9 cellular contexts compared by ENCODE assay signal in the genomic region with DNA sequence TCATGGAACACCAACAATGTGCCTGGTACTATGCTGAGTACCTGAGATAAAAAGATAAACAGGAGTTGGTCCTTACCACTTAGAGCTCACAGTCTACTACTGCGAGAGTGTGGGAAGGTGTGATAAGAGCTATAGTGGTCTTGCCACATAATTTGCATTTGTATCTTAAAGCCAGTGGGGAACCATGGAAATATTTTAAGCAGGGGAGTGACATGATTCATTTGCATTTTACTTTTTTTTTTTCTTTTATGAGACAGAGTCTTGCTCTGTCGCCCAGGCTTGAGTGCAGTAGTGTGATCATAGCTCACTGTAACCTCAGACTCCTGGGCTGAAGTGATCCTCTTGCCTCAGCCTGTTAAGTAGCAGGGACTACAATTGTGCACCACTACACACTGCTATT. TPM values are rescaled to one million over a fixed set of nuclear protein-coding genes. Genes with fewer than 3 reads are reported as not detected.
DNase-seq lines count a peak whose midpoint lies in the region; ATAC-seq lines count a peak whose summit lies in the region.
"Not testable (repeated sequence)": the region's sequence is repeated elsewhere in the genome, so short reads cannot be mapped to it uniquely, and the experiment has no call there.
"Had no signal": no experiment of that assay in that cellular context is flagged by ENCODE, and none has a peak within 500 bp of the region (broad histone marks: within the 10 kb centered on the region; RNA-seq: fewer than 3 reads in every experiment).

No MANE protein-coding gene starts in this region.

- CTCF ChIA-PET in activated CD8-positive, alpha-beta T cell treated with anti-CD3 and anti-CD28 coated beads, Interleukin-2, amount 10 ng/mL, durations not matched to agents 7 days and 5 days (lab: Charles Lee): not testable (repeated sequence)

- not testable (repeated sequence) for H3K36me3 Mint-ChIP-seq in activated CD8-positive, alpha-beta T cell treated with anti-CD3 and anti-CD28 coated beads, Interleukin-2, amount 10 ng/mL, durations not matched to agents 7 days and 5 days (ENCODE audit: low read depth); natural killer cell treated with Interleukin-12 subunit alpha and Interleukin-12 subunit beta and Interleukin-15 and Interleukin-18, amount 100 ng/mL, for 72 hours

- H3K4me3 Mint-ChIP-seq in activated CD8-positive, alpha-beta T cell treated with anti-CD3 and anti-CD28 coated beads, Interleukin-2, amount 10 ng/mL, durations not matched to agents 7 days and 5 days; natural killer cell treated with Interleukin-12 subunit alpha and Interleukin-12 subunit beta and Interleukin-15 and Interleukin-18, amount 100 ng/mL, for 72 hours: not testable (repeated sequence)

- H3K9me3 Mint-ChIP-seq in activated CD8-positive, alpha-beta T cell treated with anti-CD3 and anti-CD28 coated beads, Interleukin-2, amount 10 ng/mL, durations not matched to agents 7 days and 5 days (ENCODE audit: insufficient read depth); natural killer cell treated with Interleukin-12 subunit alpha and Interleukin-12 subunit beta and Interleukin-15 and Interleukin-18, amount 100 ng/mL, for 72 hours: not testable (repeated sequence)

- not testable (repeated sequence) for H3K4me1 Mint-ChIP-seq in activated CD8-positive, alpha-beta T cell treated with anti-CD3 and anti-CD28 coated beads, Interleukin-2, amount 10 ng/mL, durations not matched to agents 7 days and 5 days (ENCODE audit: low read depth); natural killer cell treated with Interleukin-12 subunit alpha and Interleukin-12 subunit beta and Interleukin-15 and Interleukin-18, amount 100 ng/mL, for 72 hours (ENCODE audit: low read depth in 2 of 2)

- POLR2A ChIA-PET in activated CD8-positive, alpha-beta T cell treated with anti-CD3 and anti-CD28 coated beads, Interleukin-2, amount 10 ng/mL, durations not matched to agents 7 days and 5 days (lab: Charles Lee): not testable (repeated sequence)

- H3K27ac Mint-ChIP-seq in activated CD8-positive, alpha-beta T cell treated with anti-CD3 and anti-CD28 coated beads, Interleukin-2, amount 10 ng/mL, durations not matched to agents 7 days and 5 days; natural killer cell treated with Interleukin-12 subunit alpha and Interleukin-12 subunit beta and Interleukin-15 and Interleukin-18, amount 100 ng/mL, for 72 hours: not testable (repeated sequence)

- peak; percentile 96 for ATAC-seq in GM18499 (IDR thresholded peaks at IDR 0.05; ENCODE audit: insufficient read depth, unreplicated experiment)
- peak; percentile 55 for ATAC-seq in GM19025 (IDR thresholded peaks at IDR 0.05; ENCODE audit: low read depth, unreplicated experiment)
- ATAC-seq in GM21381 (IDR thresholded peaks at IDR 0.05; ENCODE audit: unreplicated experiment): peak; percentile 96
- peak; percentile 80 for ATAC-seq in HG02623 (IDR thresholded peaks at IDR 0.05; ENCODE audit: unreplicated experiment)
- ATAC-seq in HG03060 (IDR thresholded peaks at IDR 0.05; ENCODE audit: low read depth, unreplicated experiment): peak; percentile 94
- ATAC-seq in HG03439 (IDR thresholded peaks at IDR 0.05; ENCODE audit: unreplicated experiment): peak; percentile 95
- peak; percentile 47 for ATAC-seq in activated CD8-positive, alpha-beta T cell treated with anti-CD3 and anti-CD28 coated beads, Interleukin-2, amount 10 ng/mL, durations not matched to agents 7 days and 5 days
- peak; percentile 91 to 94 for ATAC-seq in natural killer cell treated with Interleukin-12 subunit alpha and Interleukin-12 subunit beta and Interleukin-15 and Interleukin-18, amount 100 ng/mL, for 72 hours

- H3K27me3 Mint-ChIP-seq in activated CD8-positive, alpha-beta T cell treated with anti-CD3 and anti-CD28 coated beads, Interleukin-2, amount 10 ng/mL, durations not matched to agents 7 days and 5 days (ENCODE audit: low read depth); natural killer cell treated with Interleukin-12 subunit alpha and Interleukin-12 subunit beta and Interleukin-15 and Interleukin-18, amount 100 ng/mL, for 72 hours: not testable (repeated sequence)

- not testable (repeated sequence) for DNase-seq in activated CD8-positive, alpha-beta T cell treated with anti-CD3 and anti-CD28 coated beads, Interleukin-2, amount 10 ng/mL, durations not matched to agents 7 days and 5 days; natural killer cell treated with Interleukin-12 subunit alpha and Interleukin-12 subunit beta and Interleukin-15 and Interleukin-18, amount 100 ng/mL, for 72 hours (ENCODE audit: low spot score)

RNA-seq across cellular contexts. Expression of gene FAM72C, which starts 54.2 kb away (rescaled TPM):
- 10 to 100 TPM; 19.1 to 22.1 TPM for total RNA-seq in activated CD8-positive, alpha-beta T cell treated with anti-CD3 and anti-CD28 coated beads, Interleukin-2, amount 10 ng/mL, durations not matched to agents 7 days and 5 days
- total RNA-seq in natural killer cell treated with Interleukin-12 subunit alpha and Interleukin-12 subunit beta and Interleukin-15 and Interleukin-18, amount 100 ng/mL, for 72 hours: 10 to 100 TPM in 1 of 2 donors, 1 to 10 TPM in 1; 6.0 to 17.8 TPM
- total RNA-seq: bronchial epithelial cell had no signal
